In the genomic region with DNA sequence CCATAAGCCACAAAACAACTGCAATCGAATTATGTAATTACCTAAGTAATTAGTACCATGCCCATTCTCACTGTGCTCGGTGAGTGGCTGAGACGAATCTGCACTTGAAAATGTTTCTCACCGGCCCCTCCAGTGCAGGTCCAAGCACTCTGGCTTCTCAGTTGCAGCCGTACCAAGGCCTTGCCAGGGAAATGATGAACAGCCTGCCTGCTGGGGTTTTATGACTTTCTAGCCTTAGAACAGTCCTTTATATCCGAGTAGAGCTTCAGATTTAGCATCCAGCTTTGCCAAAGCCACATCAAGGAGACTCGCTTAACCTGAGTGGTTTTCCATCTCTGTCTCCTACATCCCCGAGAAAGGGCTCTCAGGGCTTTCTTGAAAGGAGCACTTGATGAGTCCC, we compare ENCODE assay signal across 22 cellular contexts.
"Had no signal": no experiment of that assay in that cellular context is flagged by ENCODE, and none has a peak within 500 bp of the region (broad histone marks: within the 10 kb centered on the region; RNA-seq: fewer than 3 reads in every experiment).

No MANE protein-coding gene starts in this region.

- H3K27ac Mint-ChIP-seq: activated CD8-positive, alpha-beta T cell treated with anti-CD3 and anti-CD28 coated beads, Interleukin-2, amount 10 ng/mL, durations not matched to agents 7 days and 5 days; activated naive CD4-positive, alpha-beta T cell treated with anti-CD3 and anti-CD28 coated beads, Interleukin-2, amount 50 U/mL, for 24 hours; T-cell had no signal

- H3K36me3 ChIP-seq: breast epithelium, MG63 had no signal

- H3K27ac ChIP-seq: breast epithelium, VCaP had no signal

- H3K9me3 ChIP-seq: breast epithelium, MG63 had no signal

- H3K36me3 Mint-ChIP-seq: activated naive CD4-positive, alpha-beta T cell treated with anti-CD3 and anti-CD28 coated beads, Interleukin-2, amount 50 U/mL, for 24 hours; T-cell had no signal

- H3K27me3 ChIP-seq: breast epithelium had no signal

- H3K4me1 Mint-ChIP-seq: activated naive CD4-positive, alpha-beta T cell treated with anti-CD3 and anti-CD28 coated beads, Interleukin-2, amount 50 U/mL, for 24 hours; T-cell had no signal

- H3K4me1 ChIP-seq: breast epithelium had no signal

- ATAC-seq: activated CD8-positive, alpha-beta T cell treated with anti-CD3 and anti-CD28 coated beads, Interleukin-2, amount 10 ng/mL, durations not matched to agents 7 days and 5 days; T-cell had no signal

- H3K4me3 ChIP-seq: breast epithelium, MG63 had no signal

- H3K4me3 Mint-ChIP-seq: activated CD8-positive, alpha-beta T cell treated with anti-CD3 and anti-CD28 coated beads, Interleukin-2, amount 10 ng/mL, durations not matched to agents 7 days and 5 days; activated naive CD4-positive, alpha-beta T cell treated with anti-CD3 and anti-CD28 coated beads, Interleukin-2, amount 50 U/mL, for 24 hours; T-cell had no signal

- H3K9me3 Mint-ChIP-seq: activated naive CD4-positive, alpha-beta T cell treated with anti-CD3 and anti-CD28 coated beads, Interleukin-2, amount 50 U/mL, for 24 hours had no signal

- DNase-seq: activated CD4-positive, alpha-beta T cell treated with anti-CD3 and anti-CD28 coated beads for 48 hours; activated CD4-positive, alpha-beta T cell treated with anti-CD3 and anti-CD28 coated beads, Interleukin-2, amount 50 U/mL, for 4 hours; activated CD8-positive, alpha-beta memory T cell treated with anti-CD3 and anti-CD28 coated beads, Interleukin-2, amount 50 U/mL, for 48 hours; activated CD8-positive, alpha-beta T cell treated with anti-CD3 and anti-CD28 coated beads, Interleukin-2, amount 10 ng/mL, durations not matched to agents 7 days and 5 days; activated T-cell treated with anti-CD3 and anti-CD28 coated beads, Interleukin-2, amount 50 U/mL, for 1 hour; aorta; MG63; MV-4-11; NCI-H1092 treated with DMSO at 0.1 percent for 48 hours; NCI-H1436 treated with DMSO at 0.1 percent for 48 hours; NCI-H187; NCI-H2081; NCI-H2171; NCI-H2227 treated with DMSO at 0.1 percent for 48 hours; NCI-H526 treated with DMSO at 0.1 percent for 48 hours; SIG-M5; T-cell; T-helper 2 cell; T1000 had no signal
